ENCODE assay signal across 12 cellular contexts in genomic region chr11:118343981-118344521, GRCh38. TPM values are rescaled to one million over a fixed set of nuclear protein-coding genes. Genes with fewer than 3 reads are reported as not detected.
A peak's percentile ranks its signal among the peaks of the same experiment; 100 is the strongest.
DNase-seq lines count a peak whose midpoint lies in the region; ATAC-seq and TF ChIP-seq lines count a peak whose summit lies in the region.
"Had no signal": no experiment of that assay in that cellular context is flagged by ENCODE, and none has a peak within 500 bp of the region (broad histone marks: within the 10 kb centered on the region; RNA-seq: fewer than 3 reads in every experiment).

TSS of gene CD3G (plus strand) at chr11:118344344. CDS start at chr11:118344424, 80 bp downstream.

- peak within 1 kb of the TSS; percentile 86 for H3K27ac Mint-ChIP-seq in activated T-helper 1 cell treated with anti-CD3 and anti-CD28 coated beads, Interleukin-12 subunit alpha, Interleukin-12 subunit beta, Interleukin-2, Interleukin-4 antibody, amounts not matched to agents 30 ng/mL and 10 ng/mL and 1 ng/mL, durations not matched to agents 14 hours and 24 hours and 36 hours
- no peak within 1 kb of the TSS for H3K27ac Mint-ChIP-seq in progenitor cell of endocrine pancreas

- ATAC-seq in mucosa of descending colon (peak; percentile 75), GM19467 (IDR thresholded peaks at IDR 0.05; ENCODE audit: unreplicated experiment) (no peak), HG03175 (IDR thresholded peaks at IDR 0.05; ENCODE audit: unreplicated experiment) (no peak)
- ATAC-seq: Panc1 had no signal

- H3K27me3 Mint-ChIP-seq in activated T-helper 1 cell treated with anti-CD3 and anti-CD28 coated beads, Interleukin-12 subunit alpha, Interleukin-12 subunit beta, Interleukin-2, Interleukin-4 antibody, amounts not matched to agents 30 ng/mL and 10 ng/mL and 1 ng/mL, durations not matched to agents 14 hours and 24 hours and 36 hours (ENCODE audit: insufficient read depth): no peaks in the 10 kb centered on the region
- H3K27me3 Mint-ChIP-seq in progenitor cell of endocrine pancreas: peaks cover 34% of the 10 kb centered on the region

- no peaks in the 10 kb centered on the region for H3K4me1 ChIP-seq in mucosa of descending colon (ENCODE audit: low read depth)

- H3K36me3 Mint-ChIP-seq in activated T-helper 1 cell treated with anti-CD3 and anti-CD28 coated beads, Interleukin-12 subunit alpha, Interleukin-12 subunit beta, Interleukin-2, Interleukin-4 antibody, amounts not matched to agents 30 ng/mL and 10 ng/mL and 1 ng/mL, durations not matched to agents 14 hours and 24 hours and 36 hours (ENCODE audit: low read depth): peaks cover 49% of the 10 kb centered on the region
- H3K36me3 Mint-ChIP-seq in progenitor cell of endocrine pancreas (ENCODE audit: insufficient read depth): no peaks in the 10 kb centered on the region

- H3K4me3 ChIP-seq in mucosa of descending colon: no peak within 1 kb of the TSS

- H3K4me1 Mint-ChIP-seq in activated T-helper 1 cell treated with anti-CD3 and anti-CD28 coated beads, Interleukin-12 subunit alpha, Interleukin-12 subunit beta, Interleukin-2, Interleukin-4 antibody, amounts not matched to agents 30 ng/mL and 10 ng/mL and 1 ng/mL, durations not matched to agents 14 hours and 24 hours and 36 hours (ENCODE audit: low read depth): peaks cover 82% of the 10 kb centered on the region
- no peaks in the 10 kb centered on the region for H3K4me1 Mint-ChIP-seq in progenitor cell of endocrine pancreas (ENCODE audit: low read depth)

- H3K4me3 Mint-ChIP-seq in activated T-helper 1 cell treated with anti-CD3 and anti-CD28 coated beads, Interleukin-12 subunit alpha, Interleukin-12 subunit beta, Interleukin-2, Interleukin-4 antibody, amounts not matched to agents 30 ng/mL and 10 ng/mL and 1 ng/mL, durations not matched to agents 14 hours and 24 hours and 36 hours: peak within 1 kb of the TSS; percentile 90
- H3K4me3 Mint-ChIP-seq in progenitor cell of endocrine pancreas (ENCODE audit: low read depth): no peak within 1 kb of the TSS

- H3K36me3 ChIP-seq in mucosa of descending colon (ENCODE audit: low read depth): no peaks in the 10 kb centered on the region

- TF ChIP-seq CTCF in mucosa of descending colon (IDR thresholded peaks at IDR 0.05) (no peak), progenitor cell of endocrine pancreas (IDR thresholded peaks at IDR 0.05; ENCODE audit: unreplicated experiment) (no peak)

- H3K9me3 Mint-ChIP-seq in activated T-helper 1 cell treated with anti-CD3 and anti-CD28 coated beads, Interleukin-12 subunit alpha, Interleukin-12 subunit beta, Interleukin-2, Interleukin-4 antibody, amounts not matched to agents 30 ng/mL and 10 ng/mL and 1 ng/mL, durations not matched to agents 14 hours and 24 hours and 36 hours: no peaks in the 10 kb centered on the region
- no peaks in the 10 kb centered on the region for H3K9me3 Mint-ChIP-seq in progenitor cell of endocrine pancreas (ENCODE audit: low read depth)

- intact Hi-C loops in activated T-helper 1 cell treated with anti-CD3 and anti-CD28 coated beads, Interleukin-12 subunit alpha, Interleukin-12 subunit beta, Interleukin-2, Interleukin-4 antibody, amounts not matched to agents 30 ng/mL and 10 ng/mL and 1 ng/mL, durations not matched to agents 14 hours and 24 hours and 36 hours (cut with micrococcal nuclease): loop anchor here (1.0 to 5.0 kb wide), 4 partner anchors 15 to 197 kb away; partner anchors contain the start of genes KMT2A and UBE4A
- intact Hi-C loops in mucosa of descending colon (cut with DNase I, micrococcal nuclease): no loop called here

- no peaks in the 10 kb centered on the region for H3K9me3 ChIP-seq in mucosa of descending colon

- DNase-seq in T-helper 22 cell (ENCODE audit: low read depth) (peak; percentile 54), mucosa of descending colon (peak; percentile 37 to 73 (median 50)), occipital lobe (lab: John Stamatoyannopoulos, UW) (no peak), progenitor cell of endocrine pancreas (ENCODE audit: low spot score, unreplicated experiment) (no peak)
- DNase-seq in activated T-helper 1 cell treated with anti-CD3 and anti-CD28 coated beads, Interleukin-12 subunit alpha, Interleukin-12 subunit beta, Interleukin-2, Interleukin-4 antibody, amounts not matched to agents 30 ng/mL and 10 ng/mL and 1 ng/mL, durations not matched to agents 14 hours and 24 hours and 36 hours (ENCODE audit: low spot score): peak; percentile 69
- DNase-seq in stimulated activated CD8-positive, alpha-beta memory T cell treated with anti-CD3 and anti-CD28 coated beads, Interleukin-7, amount 100 ng/mL, for 1 hour (ENCODE audit: low read depth in 2 of 2): peak; percentile 39 to 42
- DNase-seq: MM.1S, substantia nigra had no signal

RNA-seq across cellular contexts. Expression of gene CD3G, which starts in this region (rescaled TPM):
- 134 and 145 TPM in 2 replicates for total RNA-seq in activated T-helper 1 cell treated with anti-CD3 and anti-CD28 coated beads, Interleukin-12 subunit alpha, Interleukin-12 subunit beta, Interleukin-2, Interleukin-4 antibody, amounts not matched to agents 30 ng/mL and 10 ng/mL and 1 ng/mL, durations not matched to agents 14 hours and 24 hours and 36 hours
- total RNA-seq in mucosa of descending colon (1 to 10 TPM; 2.8 to 5.1 (median 4.2) TPM), occipital lobe (not detected), progenitor cell of endocrine pancreas (not detected in 2 replicates)
- total RNA-seq: glomerular endothelial cell had no signal

Comparison
In these comparisons a context has a peak if more than half of its experiments do, and no peak if none do; other contexts are left out.
1. RNA of gene CD3G (total RNA-seq): 134 to 145 TPM in activated T-helper 1 cell treated with anti-CD3 and anti-CD28 coated beads, Interleukin-12 subunit alpha, Interleukin-12 subunit beta, Interleukin-2, Interleukin-4 antibody, amounts not matched to agents 30 ng/mL and 10 ng/mL and 1 ng/mL, durations not matched to agents 14 hours and 24 hours and 36 hours; 2.8 to 5.1 TPM in mucosa of descending colon, not detected in progenitor cell of endocrine pancreas and not detected in occipital lobe (single experiment); every median in the first group is over 10 times any median in the second.
2. DNase-seq: peak in T-helper 22 cell (single experiment), activated T-helper 1 cell treated with anti-CD3 and anti-CD28 coated beads, Interleukin-12 subunit alpha, Interleukin-12 subunit beta, Interleukin-2, Interleukin-4 antibody, amounts not matched to agents 30 ng/mL and 10 ng/mL and 1 ng/mL, durations not matched to agents 14 hours and 24 hours and 36 hours (single experiment), mucosa of descending colon (3 of 3) and stimulated activated CD8-positive, alpha-beta memory T cell treated with anti-CD3 and anti-CD28 coated beads, Interleukin-7, amount 100 ng/mL, for 1 hour (2 of 2); none in occipital lobe (single experiment) and progenitor cell of endocrine pancreas (single experiment).